In the genomic region with DNA sequence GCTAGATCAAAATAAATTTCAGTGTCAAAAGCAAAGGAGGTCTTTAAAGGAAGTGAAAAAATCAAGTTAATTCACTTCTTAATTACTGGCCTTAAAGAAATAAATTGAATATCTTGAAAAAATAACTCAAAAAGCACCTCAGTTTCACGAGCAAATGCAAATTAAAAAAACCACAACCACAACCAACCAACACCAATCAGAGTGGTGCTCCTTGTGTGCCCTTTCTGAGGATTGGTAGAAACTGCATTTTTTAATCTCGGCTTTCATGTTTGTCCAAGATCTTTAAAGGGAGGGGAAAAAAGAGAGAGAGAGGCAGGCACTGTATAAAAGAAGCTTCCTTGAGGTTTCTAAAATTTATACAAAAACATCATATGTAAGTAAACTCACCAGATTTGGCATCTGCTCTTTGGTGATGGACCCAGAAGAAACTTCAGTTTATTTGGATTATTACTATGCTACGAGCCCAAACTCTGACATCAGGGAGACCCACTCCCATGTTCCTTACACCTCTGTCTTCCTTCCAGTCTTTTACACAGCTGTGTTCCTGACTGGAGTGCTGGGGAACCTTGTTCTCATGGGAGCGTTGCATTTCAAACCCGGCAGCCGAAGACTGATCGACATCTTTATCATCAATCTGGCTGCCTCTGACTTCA, we compare ENCODE assay signal across 1 cellular context.
TF ChIP-seq lines count a peak whose summit lies in the region.

Gene GPR15, plus strand, starts transcription at position 357 of the 653 bp plus-strand sequence. Its CDS starts 56 bp downstream, at position 413.

TF ChIP-seq in GM12878, 131 proteins besides CTCF, POLR2A, EP300 and RAD21 (continued from another document and continues in another):
- TF ChIP-seq, protein P1, sequence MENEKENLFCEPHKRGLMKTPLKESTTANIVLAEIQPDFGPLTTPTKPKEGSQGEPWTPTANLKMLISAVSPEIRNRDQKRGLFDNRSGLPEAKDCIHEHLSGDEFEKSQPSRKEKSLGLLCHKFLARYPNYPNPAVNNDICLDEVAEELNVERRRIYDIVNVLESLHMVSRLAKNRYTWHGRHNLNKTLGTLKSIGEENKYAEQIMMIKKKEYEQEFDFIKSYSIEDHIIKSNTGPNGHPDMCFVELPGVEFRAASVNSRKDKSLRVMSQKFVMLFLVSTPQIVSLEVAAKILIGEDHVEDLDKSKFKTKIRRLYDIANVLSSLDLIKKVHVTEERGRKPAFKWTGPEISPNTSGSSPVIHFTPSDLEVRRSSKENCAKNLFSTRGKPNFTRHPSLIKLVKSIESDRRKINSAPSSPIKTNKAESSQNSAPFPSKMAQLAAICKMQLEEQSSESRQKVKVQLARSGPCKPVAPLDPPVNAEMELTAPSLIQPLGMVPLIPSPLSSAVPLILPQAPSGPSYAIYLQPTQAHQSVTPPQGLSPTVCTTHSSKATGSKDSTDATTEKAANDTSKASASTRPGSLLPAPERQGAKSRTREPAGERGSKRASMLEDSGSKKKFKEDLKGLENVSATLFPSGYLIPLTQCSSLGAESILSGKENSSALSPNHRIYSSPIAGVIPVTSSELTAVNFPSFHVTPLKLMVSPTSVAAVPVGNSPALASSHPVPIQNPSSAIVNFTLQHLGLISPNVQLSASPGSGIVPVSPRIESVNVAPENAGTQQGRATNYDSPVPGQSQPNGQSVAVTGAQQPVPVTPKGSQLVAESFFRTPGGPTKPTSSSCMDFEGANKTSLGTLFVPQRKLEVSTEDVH (IDR thresholded peaks at IDR 0.05; ENCODE audit: low read depth, partially characterized antibody), result no peak
- TF ChIP-seq ZSCAN29 (IDR thresholded peaks at IDR 0.05) (no peak), SPI1 (IDR thresholded peaks at IDR 0.05; ENCODE audit: borderline replicate concordance, insufficient read depth, low read depth, low read length) (no peak), NKRF (conservative IDR thresholded peaks at IDR 0.05) (no peak), BRCA1 (IDR thresholded peaks at IDR 0.05; ENCODE audit: low read depth, low read length) (no peak), SRF (IDR thresholded peaks at IDR 0.05; ENCODE audit: low read depth in 2 of 2, low read length in 2 of 2) (no peak), FOXK2 (IDR thresholded peaks at IDR 0.05) (no peak), CUX1 (IDR thresholded peaks at IDR 0.05; ENCODE audit: insufficient replicate concordance, low read depth, low read length) (no peak), TAF1 (IDR thresholded peaks at IDR 0.05; ENCODE audit: borderline replicate concordance, low read depth, low read length) (peak; percentile 50; the same call in 1 of the 2 replicates), SKIL (IDR thresholded peaks at IDR 0.05; ENCODE audit: low read depth, poor library complexity, severe bottlenecking) (peak; percentile 42), SMAD1 (IDR thresholded peaks at IDR 0.05; ENCODE audit: low read depth, partially characterized antibody) (peak; percentile 67), NFIC (IDR thresholded peaks at IDR 0.05; ENCODE audit: low read depth, low read length) (0 out of 2 replicates have a peak, but pooled peaks have one; percentile 60), RAD51 (IDR thresholded peaks at IDR 0.05) (no peak), ETV6 (conservative IDR thresholded peaks at IDR 0.05 in 1 of 2, IDR thresholded peaks at IDR 0.05 in 1 of 2; ENCODE audit: borderline replicate concordance in 1 of 2, low read depth in 1 of 2) (0 out of 4 replicates have a peak, but pooled peaks of 1 of the 2 experiments have one; percentile 7), POLR2AphosphoS2 (IDR thresholded peaks at IDR 0.05; ENCODE audit: low read depth, low read length) (peak; percentile 86; the same call in 1 of the 2 replicates), ZNF384 (IDR thresholded peaks at IDR 0.05; ENCODE audit: borderline replicate concordance, low read depth, low read length) (0 out of 2 replicates have a peak, but pooled peaks have one; percentile 41), SUPT20H (IDR thresholded peaks at IDR 0.05; ENCODE audit: borderline replicate concordance, control insufficient read depth, low read depth, low read length) (no peak), MYC (IDR thresholded peaks at IDR 0.05; ENCODE audit: insufficient read depth, insufficient read length, insufficient replicate concordance, low read length, severe bottlenecking) (no peak), ZZZ3 (IDR thresholded peaks at IDR 0.05; ENCODE audit: control insufficient read depth, insufficient read length, low read depth) (no peak), ZBED1 (IDR thresholded peaks at IDR 0.05; ENCODE audit: borderline replicate concordance) (peak; percentile 63; the same call in 1 of the 2 replicates), YBX1 (IDR thresholded peaks at IDR 0.05) (no peak), HCFC1 (IDR thresholded peaks at IDR 0.05; ENCODE audit: low read length) (no peak), KAT2A (conservative IDR thresholded peaks at IDR 0.05; ENCODE audit: control insufficient read depth, low read depth, low read length) (no peak), ZNF24 (IDR thresholded peaks at IDR 0.05) (no peak), ATF7 (IDR thresholded peaks at IDR 0.05; ENCODE audit: low read depth) (0 out of 2 replicates have a peak, but pooled peaks have one; percentile 10), WRNIP1 (IDR thresholded peaks at IDR 0.05; ENCODE audit: borderline replicate concordance, low read depth, low read length) (no peak), SMC3 (IDR thresholded peaks at IDR 0.05; ENCODE audit: borderline replicate concordance, low read length) (no peak), SMARCA5 (IDR thresholded peaks at IDR 0.05) (no peak), YY1 (IDR thresholded peaks at IDR 0.05; ENCODE audit: low read depth, low read length) (no peak), NBN (IDR thresholded peaks at IDR 0.05) (no peak), HDAC2 (IDR thresholded peaks at IDR 0.05) (no peak), PRDM15 (CRISPR knock-in tag; IDR thresholded peaks at IDR 0.05) (no peak), SREBF1 (IDR thresholded peaks at IDR 0.05; ENCODE audit: low read length) (no peak), ASH2L (IDR thresholded peaks at IDR 0.05; ENCODE audit: borderline replicate concordance, low read depth) (no peak), MYB (IDR thresholded peaks at IDR 0.05; ENCODE audit: borderline replicate concordance, low read depth, low read length) (no peak), PAX8 (IDR thresholded peaks at IDR 0.05) (no peak), IKZF2 (IDR thresholded peaks at IDR 0.05) (peak; percentile 28 to 59; a peak in 3 of 4 replicates), EED (IDR thresholded peaks at IDR 0.05; ENCODE audit: low read depth) (no peak)
- TF ChIP-seq, protein P2, sequence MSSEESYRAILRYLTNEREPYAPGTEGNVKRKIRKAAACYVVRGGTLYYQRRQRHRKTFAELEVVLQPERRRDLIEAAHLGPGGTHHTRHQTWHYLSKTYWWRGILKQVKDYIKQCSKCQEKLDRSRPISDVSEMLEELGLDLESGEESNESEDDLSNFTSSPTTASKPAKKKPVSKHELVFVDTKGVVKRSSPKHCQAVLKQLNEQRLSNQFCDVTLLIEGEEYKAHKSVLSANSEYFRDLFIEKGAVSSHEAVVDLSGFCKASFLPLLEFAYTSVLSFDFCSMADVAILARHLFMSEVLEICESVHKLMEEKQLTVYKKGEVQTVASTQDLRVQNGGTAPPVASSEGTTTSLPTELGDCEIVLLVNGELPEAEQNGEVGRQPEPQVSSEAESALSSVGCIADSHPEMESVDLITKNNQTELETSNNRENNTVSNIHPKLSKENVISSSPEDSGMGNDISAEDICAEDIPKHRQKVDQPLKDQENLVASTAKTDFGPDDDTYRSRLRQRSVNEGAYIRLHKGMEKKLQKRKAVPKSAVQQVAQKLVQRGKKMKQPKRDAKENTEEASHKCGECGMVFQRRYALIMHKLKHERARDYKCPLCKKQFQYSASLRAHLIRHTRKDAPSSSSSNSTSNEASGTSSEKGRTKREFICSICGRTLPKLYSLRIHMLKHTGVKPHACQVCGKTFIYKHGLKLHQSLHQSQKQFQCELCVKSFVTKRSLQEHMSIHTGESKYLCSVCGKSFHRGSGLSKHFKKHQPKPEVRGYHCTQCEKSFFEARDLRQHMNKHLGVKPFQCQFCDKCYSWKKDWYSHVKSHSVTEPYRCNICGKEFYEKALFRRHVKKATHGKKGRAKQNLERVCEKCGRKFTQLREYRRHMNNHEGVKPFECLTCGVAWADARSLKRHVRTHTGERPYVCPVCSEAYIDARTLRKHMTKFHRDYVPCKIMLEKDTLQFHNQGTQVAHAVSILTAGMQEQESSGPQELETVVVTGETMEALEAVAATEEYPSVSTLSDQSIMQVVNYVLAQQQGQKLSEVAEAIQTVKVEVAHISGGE (CRISPR knock-in tag; IDR thresholded peaks at IDR 0.05), result no peak
